ENCODE assay signal across 4 cellular contexts in genomic region chrY:18034864-18035263, GRCh38. TPM values are rescaled to one million over a fixed set of nuclear protein-coding genes. Genes with fewer than 3 reads are reported as not detected.
"Had no signal": no experiment of that assay in that cellular context is flagged by ENCODE, and none has a peak within 500 bp of the region (broad histone marks: within the 10 kb centered on the region; RNA-seq: fewer than 3 reads in every experiment).

No MANE protein-coding gene starts in this region.

RNA-seq across cellular contexts. Expression of gene CDY2A, which starts 9.3 kb away (rescaled TPM):
- total RNA-seq: LHCN-M2, M059J, MCF 10A, NCI-H460 had no signal
